29 cellular contexts compared by ENCODE assay signal in genomic region chr10:130898381-130898780, GRCh38.
"Had no signal": no experiment of that assay in that cellular context is flagged by ENCODE, and none has a peak within 500 bp of the region (broad histone marks: within the 10 kb centered on the region; RNA-seq: fewer than 3 reads in every experiment).

No MANE protein-coding gene starts in this region.

- H3K9me3 ChIP-seq: neutrophil, ovary, psoas muscle, spleen, stomach, thoracic aorta, thyroid gland, tibial nerve, upper lobe of left lung, uterus had no signal

- ATAC-seq: naive thymus-derived CD4-positive, alpha-beta T cell; natural killer cell; psoas muscle; right cardiac atrium; sciatic nerve; stimulated activated memory B cell treated with anti-CD40 and anti-IgM and Interleukin-4, amounts not matched to agents 10 μg/mL and 1 μg/mL and 100 μg/mL, for 72 hours had no signal

- H3K27me3 Mint-ChIP-seq: naive thymus-derived CD4-positive, alpha-beta T cell; stimulated activated memory B cell treated with anti-CD40 and anti-IgM and Interleukin-4, amounts not matched to agents 10 μg/mL and 1 μg/mL and 100 μg/mL, for 72 hours had no signal

- H3K9me3 Mint-ChIP-seq: natural killer cell, nephron had no signal

- H3K27ac ChIP-seq: neural progenitor cell, neutrophil, ovary, parathyroid adenoma, psoas muscle, skin epidermis, spleen, stomach, thoracic aorta, thyroid gland, tibial nerve, upper lobe of left lung, uterus had no signal

- H3K36me3 ChIP-seq: neural progenitor cell, neutrophil, ovary, spleen, stomach, thoracic aorta, thyroid gland, tibial nerve, upper lobe of left lung, uterus had no signal

- H3K27ac Mint-ChIP-seq: naive thymus-derived CD4-positive, alpha-beta T cell; natural killer cell; nephron; neural progenitor cell; progenitor cell of endocrine pancreas; stimulated activated memory B cell treated with anti-CD40 and anti-IgM and Interleukin-4, amounts not matched to agents 10 μg/mL and 1 μg/mL and 100 μg/mL, for 72 hours had no signal

- H3K9ac ChIP-seq: neural progenitor cell, parathyroid adenoma had no signal

- H3K27me3 ChIP-seq: neural progenitor cell, neutrophil, ovary, thyroid gland, tibial nerve, upper lobe of left lung, uterus had no signal

- H3K4me1 Mint-ChIP-seq: naive thymus-derived CD4-positive, alpha-beta T cell; natural killer cell; nephron; stimulated activated memory B cell treated with anti-CD40 and anti-IgM and Interleukin-4, amounts not matched to agents 10 μg/mL and 1 μg/mL and 100 μg/mL, for 72 hours had no signal

- H3K4me1 ChIP-seq: parathyroid adenoma, psoas muscle, spleen, stomach, tibial nerve, upper lobe of left lung, uterus had no signal

- H3K4me3 ChIP-seq: neural progenitor cell, ovary, psoas muscle, skin epidermis, smooth muscle cell, spleen, stomach, thoracic aorta, thyroid gland, tibial nerve, upper lobe of left lung, uterus had no signal

- DNase-seq: naive thymus-derived CD4-positive, alpha-beta T cell; natural killer cell; nucleus accumbens; ovary; psoas muscle; right cardiac atrium; spleen; stimulated activated CD4-positive, alpha-beta T cell treated with anti-CD3 and anti-CD28 coated beads, Interleukin-12 subunit alpha, Interleukin-12 subunit beta, amount 100 ng/mL, for 4 hours; stimulated activated CD4-positive, alpha-beta T cell treated with anti-CD3 and anti-CD28 coated beads, Interleukin-1b, Interleukin-23, amount 100 ng/mL, for 48 hours; stimulated activated CD4-positive, alpha-beta T cell treated with anti-CD3 and anti-CD28 coated beads, Interleukin-4, amount 100 ng/mL, for 1 hour; stimulated activated CD4-positive, alpha-beta T cell treated with anti-CD3 and anti-CD28 coated beads, Interleukin-4, amount 100 ng/mL, for 4 hours; stimulated activated CD8-positive, alpha-beta memory T cell treated with anti-CD3 and anti-CD28 coated beads, Interleukin-4, amount 100 ng/mL, for 48 hours; stimulated activated naive CD4-positive, alpha-beta T cell treated with Interleukin-2 at 50 U/mL for 16 hours; stomach; thyroid gland; trophoblast cell; upper lobe of left lung; uterus had no signal

- H3K36me3 Mint-ChIP-seq: naive thymus-derived CD4-positive, alpha-beta T cell; natural killer cell; neural progenitor cell; stimulated activated memory B cell treated with anti-CD40 and anti-IgM and Interleukin-4, amounts not matched to agents 10 μg/mL and 1 μg/mL and 100 μg/mL, for 72 hours had no signal

- H3K4me3 Mint-ChIP-seq: naive thymus-derived CD4-positive, alpha-beta T cell; natural killer cell; nephron; neural progenitor cell; stimulated activated memory B cell treated with anti-CD40 and anti-IgM and Interleukin-4, amounts not matched to agents 10 μg/mL and 1 μg/mL and 100 μg/mL, for 72 hours had no signal
